In the genomic region with DNA sequence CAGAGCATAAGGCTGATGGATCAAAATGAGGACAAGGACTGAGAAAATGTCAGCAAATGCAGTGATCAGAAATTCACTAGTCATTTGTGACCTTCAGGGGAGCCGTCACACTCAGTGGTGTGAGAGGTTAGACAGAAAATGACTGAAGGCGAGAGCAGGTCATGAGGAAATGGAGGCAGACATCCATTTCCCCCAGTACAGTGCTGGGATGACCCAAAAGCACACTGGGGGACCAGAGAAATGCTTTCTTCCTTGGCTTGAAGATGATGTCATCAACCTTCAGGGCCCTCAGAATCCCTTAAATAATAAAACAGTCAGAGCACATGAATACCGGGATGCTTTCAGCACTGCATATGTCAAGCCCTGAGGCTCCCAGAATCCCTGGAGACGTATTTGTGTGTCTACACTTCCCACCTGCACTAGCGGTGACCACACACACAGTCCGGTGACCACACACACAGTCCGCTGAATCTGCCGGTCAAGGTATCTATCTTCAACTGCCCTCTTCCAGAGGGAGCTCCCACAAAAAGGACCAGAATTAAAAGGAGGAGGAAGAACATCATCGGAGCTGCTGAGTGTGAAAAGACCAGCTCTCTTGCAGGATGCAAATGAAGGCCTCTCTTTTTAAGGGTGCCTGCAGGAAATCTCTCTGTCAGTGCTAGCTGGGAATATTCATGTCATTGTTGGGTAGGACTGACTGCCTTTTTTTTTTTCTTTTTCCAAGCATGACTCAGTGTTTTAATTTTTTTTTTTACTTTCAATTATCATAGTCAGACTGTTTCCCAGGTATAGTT, we compare ENCODE assay signal across 13 cellular contexts. TPM values are rescaled to one million over a fixed set of nuclear protein-coding genes. Genes with fewer than 3 reads are reported as not detected.
DNase-seq lines count a peak whose midpoint lies in the region; ATAC-seq and TF ChIP-seq lines count a peak whose summit lies in the region.
"Had no signal": no experiment of that assay in that cellular context is flagged by ENCODE, and none has a peak within 500 bp of the region (broad histone marks: within the 10 kb centered on the region; RNA-seq: fewer than 3 reads in every experiment).

No MANE protein-coding gene starts in this region.

- intact Hi-C loops in IMR-90 (cut with micrococcal nuclease): no loop called here

- H3K4ac ChIP-seq in IMR-90 (ENCODE audit: low read depth, low read length): peak overlapping the region; percentile 63

- H3K9me3 ChIP-seq in IMR-90 (ENCODE audit: control insufficient read depth, insufficient read depth, low read length): no peaks in the 10 kb centered on the region
- H3K9me3 ChIP-seq: gastrocnemius medialis had no signal

- H3K27me3 Mint-ChIP-seq in naive B cell: no peaks in the 10 kb centered on the region

- peak overlapping the region; percentile 28; the same call in 1 of the 2 replicates for H4K5ac ChIP-seq in IMR-90 (ENCODE audit: low read depth, low read length)

- no peak for TF ChIP-seq RAD21 in IMR-90 (IDR thresholded peaks at IDR 0.05; ENCODE audit: low read length)

- peaks cover 45% of the 10 kb centered on the region for H3K4me1 ChIP-seq in IMR-90 (ENCODE audit: control insufficient read depth, insufficient read depth, low read length)

- H4K8ac ChIP-seq in IMR-90 (ENCODE audit: low read depth in 2 of 2, low read length in 2 of 2): peak overlapping the region in 1 of 2 experiments; percentile 22; a peak in 1 of 4 replicates

- H3K56ac ChIP-seq in IMR-90 (ENCODE audit: extremely low read depth, insufficient read depth, low read length): no peak overlapping the region

- POLR2A ChIA-PET in IMR-90 (lab: Charles Lee; ENCODE audit: unreplicated experiment): no interaction called here

- H2AK5ac ChIP-seq in IMR-90 (ENCODE audit: low read depth, low read length): peak overlapping the region; percentile 80

- no peak overlapping the region for H2AFZ ChIP-seq in IMR-90 (replicated peaks; ENCODE audit: low read length, poor library complexity)

- BruUV-seq in IMR-90 (replicated peaks; lab: Mats Ljungman, UMichigan): no TSS peak

- H3K4me2 ChIP-seq in IMR-90 (ENCODE audit: low read depth, low read length): peak overlapping the region; percentile 12

- H2BK15ac ChIP-seq in IMR-90 (ENCODE audit: low read depth, low read length): peak overlapping the region; percentile 16; the same call in 2 of the 3 replicates

- peak overlapping the region; percentile 44 for H2BK120ac ChIP-seq in IMR-90 (ENCODE audit: low read depth, low read length)

- CTCF ChIA-PET in IMR-90 (lab: Yijun Ruan, JAX): interaction anchor here (2.4 kb wide), 1 partner anchor 47 kb away, joined by 8 read pairs; no protein-coding TSS in a partner anchor

- H3K4me1 Mint-ChIP-seq in naive B cell: peaks cover 87 to 96% (median 94%) of the 10 kb centered on the region in 3 donors

- H3K9ac ChIP-seq in IMR-90 (ENCODE audit: low read depth, low read length): no peak overlapping the region

- H3K14ac ChIP-seq in IMR-90 (replicated peaks; ENCODE audit: low read depth, low read length): peak overlapping the region; percentile 86

- H3K27me3 ChIP-seq in IMR-90 (ENCODE audit: control insufficient read depth, insufficient read depth, low read length): no peaks in the 10 kb centered on the region
- H3K27me3 ChIP-seq: gastrocnemius medialis had no signal

- peak overlapping the region; percentile 58; the same call in 1 of the 2 replicates for H3K18ac ChIP-seq in IMR-90 (ENCODE audit: low read depth, low read length)

- peaks cover 86% of the 10 kb centered on the region for H4K20me1 ChIP-seq in IMR-90 (ENCODE audit: insufficient read depth, low read length)

- H4K91ac ChIP-seq in IMR-90 (ENCODE audit: insufficient read depth, low read depth, low read length): peak overlapping the region; percentile 72

- peak overlapping the region; percentile 74 for H2BK5ac ChIP-seq in IMR-90 (ENCODE audit: low read depth, low read length, poor library complexity, severe bottlenecking)

- TF ChIP-seq POLR2A in IMR-90 (IDR thresholded peaks at IDR 0.05; ENCODE audit: low read depth, low read length): no peak

- H3K4me3 Mint-ChIP-seq in naive B cell: peak overlapping the region in 7 of 8 donors; percentile 7 to 64 (median 40)

- H3K4me3 ChIP-seq in IMR-90 (ENCODE audit: insufficient read depth, low read depth, low read length): no peak overlapping the region
- H3K4me3 ChIP-seq in astrocyte of the spinal cord (ENCODE audit: low read depth, low read length): no peak overlapping the region
- H3K4me3 ChIP-seq: gastrocnemius medialis had no signal

- no peaks in the 10 kb centered on the region for H3K36me3 ChIP-seq in IMR-90 (ENCODE audit: control insufficient read depth, insufficient read depth, low read length)
- H3K36me3 ChIP-seq: gastrocnemius medialis had no signal

- dilution Hi-C loops in IMR-90 (cut with HindIII; ENCODE audit: low sequenced_read_pairs, unreplicated experiment): no loop called here

- in situ Hi-C loops in IMR-90 (cut with MboI; ENCODE audit: low sequenced_read_pairs) (no loop called here), astrocyte of the spinal cord (cut with HindIII; ENCODE audit: low sequenced_read_pairs) (no loop called here)

- WGBS in IMR-90 (ENCODE audit: extremely low coverage in 2 of 2, insufficient read length in 1 of 2), 2 experiments: no CpG with 5 or more reads among the region's 9 CpGs

- H3K79me1 ChIP-seq in IMR-90 (ENCODE audit: low read depth in 1 of 2, low read length in 2 of 2): peaks cover 38 to 95% of the 10 kb centered on the region in 2 experiments

- H3K9me1 ChIP-seq in IMR-90 (ENCODE audit: insufficient read depth, low read length): peaks cover 54% of the 10 kb centered on the region

- peak overlapping the region in 4 of 6 donors; percentile 28 to 69 (median 54) for H3K27ac Mint-ChIP-seq in naive B cell

- no peaks in the 10 kb centered on the region for H3K9me3 Mint-ChIP-seq in naive B cell

- TF ChIP-seq CTCF in IMR-90 (conservative IDR thresholded peaks at IDR 0.05; ENCODE audit: low read depth, low read length): no peak
- no peak for TF ChIP-seq CTCF in astrocyte of the spinal cord (IDR thresholded peaks at IDR 0.05; ENCODE audit: low read depth, low read length)

- ATAC-seq in IMR-90 (ENCODE audit: low read depth): peak; percentile 7; the same call in 1 of the 2 replicates
- ATAC-seq in naive B cell (ENCODE audit: low read depth in 2 of 2): no peak

- no peaks in the 10 kb centered on the region for H3K36me3 Mint-ChIP-seq in naive B cell

- H2AK9ac ChIP-seq in IMR-90 (replicated peaks; ENCODE audit: low read depth, low read length, poor library complexity): no peak overlapping the region

- peak overlapping the region; percentile 52; the same call in 1 of the 2 replicates for H2BK20ac ChIP-seq in IMR-90 (ENCODE audit: low read depth, low read length)

- H3K27ac ChIP-seq in IMR-90 (ENCODE audit: insufficient read depth, low read length): peak overlapping the region; percentile 9; the same call in 1 of the 2 replicates

- DNase-seq in ELR (ENCODE audit: low read depth) (peak; percentile 74), IMR-90 (peak; percentile 55), astrocyte of the spinal cord (ENCODE audit: low read depth, low spot score) (peak; percentile 33), naive B cell (no peak), NCI-H226 (no peak), midbrain (lab: John Stamatoyannopoulos, UW) (no peak), NCI-H2227 treated with DMSO at 0.1 percent for 48 hours (lab: John Stamatoyannopoulos, UW) (no peak)
- DNase-seq: DND-41, gastrocnemius medialis, NCI-H2029, SW 1271 had no signal

- peak overlapping the region; percentile 20; the same call in 1 of the 2 replicates for H3K23ac ChIP-seq in IMR-90 (ENCODE audit: low read depth, low read length)

TF ChIP-seq in IMR-90, 13 proteins besides CTCF, POLR2A, EP300 and RAD21:
- peak; percentile 55 for TF ChIP-seq NFE2L2 (IDR thresholded peaks at IDR 0.05; ENCODE audit: low read depth, low read length)
- TF ChIP-seq, protein P1, sequence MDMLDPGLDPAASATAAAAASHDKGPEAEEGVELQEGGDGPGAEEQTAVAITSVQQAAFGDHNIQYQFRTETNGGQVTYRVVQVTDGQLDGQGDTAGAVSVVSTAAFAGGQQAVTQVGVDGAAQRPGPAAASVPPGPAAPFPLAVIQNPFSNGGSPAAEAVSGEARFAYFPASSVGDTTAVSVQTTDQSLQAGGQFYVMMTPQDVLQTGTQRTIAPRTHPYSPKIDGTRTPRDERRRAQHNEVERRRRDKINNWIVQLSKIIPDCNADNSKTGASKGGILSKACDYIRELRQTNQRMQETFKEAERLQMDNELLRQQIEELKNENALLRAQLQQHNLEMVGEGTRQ (IDR thresholded peaks at IDR 0.05; ENCODE audit: low read depth, low read length): no peak

RNA-seq across cellular contexts. Expression of gene UBE2O, which starts 8.2 kb away (rescaled TPM):
- 17.6 and 20.0 TPM in 2 replicates for total RNA-seq in IMR-90 (2012; rRNA removed)
- polyA plus RNA-seq in IMR-90 (2012; rRNA removed) (14.3 and 17.6 TPM in 2 replicates), naive B cell (ENCODE audit: low read depth in 6 of 6) (10 to 100 TPM; 11.0 to 26.0 (median 16.4) TPM)
- polyA plus RNA-seq in IMR-90 (2012; cell fraction: cytosol; rRNA removed): 9.1 and 12.2 TPM in 2 replicates
- polyA plus RNA-seq in IMR-90 (2012; cell fraction: nucleus; rRNA removed; ENCODE audit: low replicate concordance): 43.5 and 62.5 TPM in 2 replicates

RNA-seq across cellular contexts. Expression of gene AANAT, which starts 22.7 kb away (rescaled TPM):
- not detected in 2 replicates for total RNA-seq in IMR-90 (2012; rRNA removed)
- polyA plus RNA-seq in IMR-90 (2012; rRNA removed): 0.19 and 0.21 TPM in 2 replicates
- 0.08 and 0.32 TPM in 2 replicates for polyA plus RNA-seq in IMR-90 (2012; cell fraction: cytosol; rRNA removed)
- 0.92 and 1.8 TPM in 2 replicates for polyA plus RNA-seq in IMR-90 (2012; cell fraction: nucleus; rRNA removed; ENCODE audit: low replicate concordance)
- 1 to 10 TPM in 1 of 6 donors, under 1 TPM in 2, not detected in 3; 0.24 to 1.2 (median 0.43) TPM for polyA plus RNA-seq in naive B cell (ENCODE audit: low read depth in 6 of 6)
- total RNA-seq: gastrocnemius medialis, mononuclear cell, subcutaneous adipose tissue had no signal

RNA-seq across cellular contexts. Expression of gene RHBDF2, which starts 56.5 kb away (rescaled TPM):
- 1.3 and 1.4 TPM in 2 replicates for total RNA-seq in IMR-90 (2012; rRNA removed)
- polyA plus RNA-seq in IMR-90 (2012; rRNA removed) (8.3 and 10.0 TPM in 2 replicates), naive B cell (ENCODE audit: low read depth in 6 of 6) (100 to 1,000 TPM in 1 of 6 donors, 10 to 100 TPM in 5; 44.0 to 148 (median 51.7) TPM)
- 6.7 and 10.1 TPM in 2 replicates for polyA plus RNA-seq in IMR-90 (2012; cell fraction: cytosol; rRNA removed)
- 29.5 and 54.3 TPM in 2 replicates for polyA plus RNA-seq in IMR-90 (2012; cell fraction: nucleus; rRNA removed; ENCODE audit: low replicate concordance)

Comparison
In these comparisons a context has a peak if more than half of its experiments do, and no peak if none do; other contexts are left out.
1. DNase-seq: peak in ELR (single experiment), IMR-90 (single experiment) and astrocyte of the spinal cord (single experiment); none in naive B cell (single experiment), NCI-H226 (single experiment), midbrain (single experiment) and NCI-H2227 treated with DMSO at 0.1 percent for 48 hours (single experiment).